Comparison of ENCODE assay signal across 10 cellular contexts in genomic region chr12:53253298-53253697, GRCh38. TPM values are rescaled to one million over a fixed set of nuclear protein-coding genes. Genes with fewer than 3 reads are reported as not detected.
DNase-seq lines count a peak whose midpoint lies in the region; ATAC-seq and TF ChIP-seq lines count a peak whose summit lies in the region.
"Had no signal": no experiment of that assay in that cellular context is flagged by ENCODE, and none has a peak within 500 bp of the region (broad histone marks: within the 10 kb centered on the region; RNA-seq: fewer than 3 reads in every experiment).

No MANE protein-coding gene starts in this region.

- no peaks in the 10 kb centered on the region for H3K9me3 Mint-ChIP-seq in activated naive CD8-positive, alpha-beta T cell treated with anti-CD3 and anti-CD28 coated beads for 36 hours
- H3K9me3 Mint-ChIP-seq in mesothelial cell of epicardium = no peaks in the 10 kb centered on the region

- H3K9me3 ChIP-seq in left ventricle myocardium inferior (replicated peaks) (no peaks in the 10 kb centered on the region), right atrium auricular region (no peaks in the 10 kb centered on the region), vagina (no peaks in the 10 kb centered on the region)

- H3K36me3 Mint-ChIP-seq in activated naive CD8-positive, alpha-beta T cell treated with anti-CD3 and anti-CD28 coated beads for 36 hours = peaks cover 12% of the 10 kb centered on the region
- no peaks in the 10 kb centered on the region for H3K36me3 Mint-ChIP-seq in mesothelial cell of epicardium

- peak overlapping the region; percentile 97 for H3K27ac Mint-ChIP-seq in activated naive CD8-positive, alpha-beta T cell treated with anti-CD3 and anti-CD28 coated beads for 36 hours
- peak overlapping the region; percentile 95 for H3K27ac Mint-ChIP-seq in mesothelial cell of epicardium

- H3K4me1 Mint-ChIP-seq in activated naive CD8-positive, alpha-beta T cell treated with anti-CD3 and anti-CD28 coated beads for 36 hours = peaks cover 36% of the 10 kb centered on the region
- peaks cover 24% of the 10 kb centered on the region for H3K4me1 Mint-ChIP-seq in mesothelial cell of epicardium

- H3K27ac ChIP-seq in left ventricle myocardium inferior (replicated peaks) (no peak overlapping the region), right atrium auricular region (no peak overlapping the region), vagina (peak overlapping the region; percentile 91)

- no peak for TF ChIP-seq CTCF in left ventricle myocardium inferior (IDR thresholded peaks at IDR 0.05; ENCODE audit: borderline replicate concordance)
- TF ChIP-seq CTCF in right atrium auricular region (IDR thresholded peaks at IDR 0.05) = no peak
- TF ChIP-seq CTCF in mesothelial cell of epicardium (IDR thresholded peaks at IDR 0.05; ENCODE audit: unreplicated experiment) = no peak
- no peak for TF ChIP-seq CTCF in vagina (IDR thresholded peaks at IDR 0.05)

- TF ChIP-seq POLR2A in vagina (IDR thresholded peaks at IDR 0.05) = no peak

- peak overlapping the region; percentile 98 for H3K4me3 ChIP-seq in left ventricle myocardium inferior
- H3K4me3 ChIP-seq in right atrium auricular region = no peak overlapping the region
- peak overlapping the region; percentile 85 to 89 for H3K4me3 ChIP-seq in vagina

- H3K36me3 ChIP-seq in left ventricle myocardium inferior (peaks cover 24% of the 10 kb centered on the region), right atrium auricular region (peaks cover 5% of the 10 kb centered on the region), vagina (peaks cover 0 to 8% of the 10 kb centered on the region in 2 donors)

- H3K4me3 Mint-ChIP-seq in activated naive CD8-positive, alpha-beta T cell treated with anti-CD3 and anti-CD28 coated beads for 36 hours = peak overlapping the region; percentile 99
- peak overlapping the region; percentile 94 for H3K4me3 Mint-ChIP-seq in mesothelial cell of epicardium

- no peaks in the 10 kb centered on the region for H3K27me3 Mint-ChIP-seq in activated naive CD8-positive, alpha-beta T cell treated with anti-CD3 and anti-CD28 coated beads for 36 hours
- no peaks in the 10 kb centered on the region for H3K27me3 Mint-ChIP-seq in mesothelial cell of epicardium (ENCODE audit: low read depth)

- H3K27me3 ChIP-seq in left ventricle myocardium inferior (ENCODE audit: low read depth) (no peaks in the 10 kb centered on the region), right atrium auricular region (no peaks in the 10 kb centered on the region), vagina (no peaks in the 10 kb centered on the region)

- H3K4me1 ChIP-seq in left ventricle myocardium inferior = peaks cover 36% of the 10 kb centered on the region
- peaks cover 0 to 30% of the 10 kb centered on the region in 2 donors for H3K4me1 ChIP-seq in right atrium auricular region
- peaks cover 31% of the 10 kb centered on the region for H3K4me1 ChIP-seq in vagina

- ATAC-seq in HG03025 (IDR thresholded peaks at IDR 0.05; ENCODE audit: low FRiP score, unreplicated experiment) = no peak
- ATAC-seq in GM21381 (IDR thresholded peaks at IDR 0.05; ENCODE audit: unreplicated experiment) = no peak
- ATAC-seq: sciatic nerve had no signal

- intact Hi-C loops in left ventricle myocardium inferior (cut with micrococcal nuclease) (no loop called here), vagina (cut with DNase I) (loop anchor here (5.0 kb wide), 1 partner anchor 36 kb away; no protein-coding TSS in a partner anchor)

- DNase-seq in left ventricle myocardium inferior (no peak), right atrium auricular region (ENCODE audit: low spot score) (no peak), mesothelial cell of epicardium (ENCODE audit: low spot score in 2 of 2, unreplicated experiment in 2 of 2) (no peak), vagina (ENCODE audit: extremely low spot score in 2 of 2) (no peak), NCI-H2171 treated with DMSO at 0.1 percent for 48 hours (lab: John Stamatoyannopoulos, UW) (no peak)
- DNase-seq in activated naive CD8-positive, alpha-beta T cell treated with anti-CD3 and anti-CD28 coated beads for 36 hours = no peak
- DNase-seq: DMS79 treated with DMSO at 0.1 percent for 48 hours had no signal

RNA-seq across cellular contexts. Expression of gene ESPL1, which starts 14.8 kb away (rescaled TPM):
- total RNA-seq in left ventricle myocardium inferior (0.36 TPM), right atrium auricular region (under 1 TPM; 0.12 to 0.59 TPM), mesothelial cell of epicardium (15.7 to 20.8 TPM (median 15.9 TPM) in 3 replicates), vagina (17.7 TPM)
- total RNA-seq in activated naive CD8-positive, alpha-beta T cell treated with anti-CD3 and anti-CD28 coated beads for 36 hours = 10 to 100 TPM; 66.3 to 67.7 TPM

RNA-seq across cellular contexts. Expression of gene RARG, which starts 21.3 kb away (rescaled TPM):
- total RNA-seq in left ventricle myocardium inferior (14.9 TPM), right atrium auricular region (10 to 100 TPM; 14.8 to 15.0 TPM), mesothelial cell of epicardium (66.6 to 72.2 TPM (median 71.6 TPM) in 3 replicates), vagina (79.1 TPM)
- 10 to 100 TPM; 22.7 to 26.0 TPM for total RNA-seq in activated naive CD8-positive, alpha-beta T cell treated with anti-CD3 and anti-CD28 coated beads for 36 hours

RNA-seq across cellular contexts. Expression of gene PFDN5, which starts 42.0 kb away (rescaled TPM):
- total RNA-seq in left ventricle myocardium inferior = 399 TPM
- 100 to 1,000 TPM; 416 to 549 TPM for total RNA-seq in right atrium auricular region
- 100 to 1,000 TPM; 309 to 321 TPM for total RNA-seq in activated naive CD8-positive, alpha-beta T cell treated with anti-CD3 and anti-CD28 coated beads for 36 hours
- 328 to 339 TPM (median 338 TPM) in 3 replicates for total RNA-seq in mesothelial cell of epicardium
- 673 TPM for total RNA-seq in vagina

RNA-seq across cellular contexts. Expression of gene MYG1, which starts 46.2 kb away (rescaled TPM):
- total RNA-seq in left ventricle myocardium inferior = 34.8 TPM
- 10 to 100 TPM; 26.9 to 28.3 TPM for total RNA-seq in right atrium auricular region
- 10 to 100 TPM; 73.4 to 79.7 TPM for total RNA-seq in activated naive CD8-positive, alpha-beta T cell treated with anti-CD3 and anti-CD28 coated beads for 36 hours
- total RNA-seq in mesothelial cell of epicardium = 50.1 to 55.9 TPM (median 53.8 TPM) in 3 replicates
- total RNA-seq in vagina = 41.5 TPM

RNA-seq across cellular contexts. Expression of gene ITGB7, which starts 46.2 kb away (rescaled TPM):
- 1.1 TPM for total RNA-seq in left ventricle myocardium inferior
- total RNA-seq in right atrium auricular region = under 1 TPM in 1 of 2 donors, not detected in 1; 0.47 TPM
- total RNA-seq in activated naive CD8-positive, alpha-beta T cell treated with anti-CD3 and anti-CD28 coated beads for 36 hours = 100 to 1,000 TPM; 102 to 105 TPM
- 3.2 to 4.9 TPM (median 4.6 TPM) in 3 replicates for total RNA-seq in mesothelial cell of epicardium
- 3.7 TPM for total RNA-seq in vagina

Comparison
In these comparisons a context has a peak if more than half of its experiments do, and no peak if none do; other contexts are left out.
1. H3K4me3 ChIP-seq: peak in left ventricle myocardium inferior (single experiment) and vagina (2 of 2); none in right atrium auricular region (0 of 2).
2. RNA of gene ESPL1, which starts 14.8 kb away (total RNA-seq): 66.3 to 67.7 TPM in activated naive CD8-positive, alpha-beta T cell treated with anti-CD3 and anti-CD28 coated beads for 36 hours, 15.7 to 20.8 TPM in mesothelial cell of epicardium and 17.7 TPM in vagina (single experiment); 0.12 to 0.59 TPM in right atrium auricular region and 0.36 TPM in left ventricle myocardium inferior (single experiment); every median in the first group is over 10 times any median in the second.